In genomic region chr4:113028074-113028473, GRCh38 we compare ENCODE assay signal across 21 cellular contexts.
"Had no signal": no experiment of that assay in that cellular context is flagged by ENCODE, and none has a peak within 500 bp of the region (broad histone marks: within the 10 kb centered on the region; RNA-seq: fewer than 3 reads in every experiment).

No MANE protein-coding gene starts in this region.

- H3K36me3 Mint-ChIP-seq: activated CD4-positive, alpha-beta memory T cell treated with anti-CD3 and anti-CD28 coated beads for 36 hours; activated naive CD8-positive, alpha-beta T cell treated with anti-CD3 and anti-CD28 coated beads, Interleukin-2, amount 10 ng/mL, durations not matched to agents 7 days and 5 days had no signal

- H3K27ac Mint-ChIP-seq: activated CD4-positive, alpha-beta memory T cell treated with anti-CD3 and anti-CD28 coated beads for 36 hours; activated CD4-positive, alpha-beta T cell treated with anti-CD3 and anti-CD28 coated beads, Interleukin-2, amount 10 ng/mL, durations not matched to agents 7 days and 5 days; activated naive CD8-positive, alpha-beta T cell treated with anti-CD3 and anti-CD28 coated beads, Interleukin-2, amount 10 ng/mL, durations not matched to agents 7 days and 5 days; T-helper 17 cell had no signal

- H3K9me3 ChIP-seq: adrenal gland had no signal

- H3K4me1 Mint-ChIP-seq: activated CD4-positive, alpha-beta T cell treated with anti-CD3 and anti-CD28 coated beads, Interleukin-2, amount 10 ng/mL, durations not matched to agents 7 days and 5 days; activated naive CD8-positive, alpha-beta T cell treated with anti-CD3 and anti-CD28 coated beads, Interleukin-2, amount 10 ng/mL, durations not matched to agents 7 days and 5 days had no signal

- H2AFZ ChIP-seq: PC-9 had no signal

- H3K27me3 Mint-ChIP-seq: activated CD4-positive, alpha-beta memory T cell treated with anti-CD3 and anti-CD28 coated beads for 36 hours had no signal

- H3K4me2 ChIP-seq: PC-9 had no signal

- DNase-seq: activated CD4-positive, alpha-beta memory T cell treated with anti-CD3 and anti-CD28 coated beads for 36 hours; activated CD4-positive, alpha-beta T cell treated with anti-CD3 and anti-CD28 coated beads, Interleukin-2, amount 10 ng/mL, durations not matched to agents 7 days and 5 days; activated CD4-positive, CD25-positive, alpha-beta regulatory T cell; activated CD8-positive, alpha-beta memory T cell treated with anti-CD3 and anti-CD28 coated beads, Interleukin-2, amount 50 U/mL, for 48 hours; activated naive CD4-positive, alpha-beta T cell treated with anti-CD3 and anti-CD28 coated beads, Interleukin-2, amount 50 U/mL, for 16 hours; activated naive CD8-positive, alpha-beta T cell treated with anti-CD3 and anti-CD28 coated beads, Interleukin-2, amount 10 ng/mL, durations not matched to agents 7 days and 5 days; activated T-cell treated with anti-CD3 and anti-CD28 coated beads, Interleukin-2, amount 50 U/mL, for 1 hour; adrenal gland; anterior cingulate cortex; central memory CD4-positive, alpha-beta T cell; KG1; NCI-H1048; NCI-H146; NCI-H187 treated with DMSO at 0.1 percent for 48 hours; NCI-H2081 treated with DMSO at 0.1 percent for 48 hours; NCI-H446; NCI-H524; PC-9; SHP77 treated with DMSO at 0.1 percent for 48 hours; T-helper 17 cell; T-helper 9 cell had no signal

- H3K4me3 Mint-ChIP-seq: activated CD4-positive, alpha-beta memory T cell treated with anti-CD3 and anti-CD28 coated beads for 36 hours; activated CD4-positive, alpha-beta T cell treated with anti-CD3 and anti-CD28 coated beads, Interleukin-2, amount 10 ng/mL, durations not matched to agents 7 days and 5 days; activated naive CD8-positive, alpha-beta T cell treated with anti-CD3 and anti-CD28 coated beads, Interleukin-2, amount 10 ng/mL, durations not matched to agents 7 days and 5 days; T-helper 17 cell had no signal

- H3K27me3 ChIP-seq: adrenal gland had no signal

- H3K4me3 ChIP-seq: adrenal gland, PC-9 had no signal

- H3K27ac ChIP-seq: adrenal gland, PC-9 had no signal

- ATAC-seq: T-helper 17 cell had no signal

- H3K36me3 ChIP-seq: adrenal gland had no signal

- H3K9me3 Mint-ChIP-seq: activated CD4-positive, alpha-beta memory T cell treated with anti-CD3 and anti-CD28 coated beads for 36 hours; activated CD4-positive, alpha-beta T cell treated with anti-CD3 and anti-CD28 coated beads, Interleukin-2, amount 10 ng/mL, durations not matched to agents 7 days and 5 days; activated naive CD8-positive, alpha-beta T cell treated with anti-CD3 and anti-CD28 coated beads, Interleukin-2, amount 10 ng/mL, durations not matched to agents 7 days and 5 days had no signal
